In genomic region chr6:137341721-137342195, GRCh38 we compare ENCODE assay signal across 1 cellular context.
TF ChIP-seq lines count a peak whose summit lies in the region.

No MANE protein-coding gene starts in this region.

TF ChIP-seq in HCT116, 20 proteins besides CTCF, POLR2A, EP300 and RAD21 (continued from another document):
- TF ChIP-seq REST (IDR thresholded peaks at IDR 0.05; ENCODE audit: low read depth): no peak
- no peak for TF ChIP-seq CEBPB (IDR thresholded peaks at IDR 0.05; ENCODE audit: low read depth)
